ENCODE assay signal across 12 cellular contexts in genomic region chr22:41910050-41910598, GRCh38. TPM values are rescaled to one million over a fixed set of nuclear protein-coding genes. Genes with fewer than 3 reads are reported as not detected.
DNase-seq lines count a peak whose midpoint lies in the region; ATAC-seq, FAIRE-seq and TF ChIP-seq lines count a peak whose summit lies in the region.
"Had no signal": no experiment of that assay in that cellular context is flagged by ENCODE, and none has a peak within 500 bp of the region (broad histone marks: within the 10 kb centered on the region; RNA-seq: fewer than 3 reads in every experiment).

No MANE protein-coding gene starts in this region.

- H3K4me3 Mint-ChIP-seq in neural progenitor cell, result peak overlapping the region; percentile 71
- H3K4me3 Mint-ChIP-seq: activated naive CD8-positive, alpha-beta T cell treated with anti-CD3 and anti-CD28 coated beads, Interleukin-2, amount 50 U/mL, for 24 hours had no signal

- TF ChIP-seq CTCF in C4-2B (conservative IDR thresholded peaks at IDR 0.05) (no peak), neural progenitor cell (IDR thresholded peaks at IDR 0.05) (no peak)

- H2AFZ ChIP-seq in neural progenitor cell (replicated peaks), result no peak overlapping the region

- ATAC-seq in HG03457 (IDR thresholded peaks at IDR 0.05; ENCODE audit: unreplicated experiment), result no peak

- no peak for FAIRE-seq in frontal cortex (lab: Jason Lieb, UNC)

- H3K27ac ChIP-seq in C4-2B, result peak overlapping the region; percentile 32
- no peak overlapping the region for H3K27ac ChIP-seq in neural progenitor cell
- H3K27ac ChIP-seq: SJSA1 had no signal

- H3K4me2 ChIP-seq in neural progenitor cell, result peak overlapping the region; percentile 71

- H3K79me2 ChIP-seq in neural progenitor cell (ENCODE audit: low read depth), result no peaks in the 10 kb centered on the region

- H3K4me1 Mint-ChIP-seq in neural progenitor cell, result peaks cover 7% of the 10 kb centered on the region

- peaks cover 28% of the 10 kb centered on the region for H3F3A ChIP-seq in neural progenitor cell (ENCODE audit: low read depth)

- no peak overlapping the region for H3K27ac Mint-ChIP-seq in neural progenitor cell
- H3K27ac Mint-ChIP-seq: activated naive CD8-positive, alpha-beta T cell treated with anti-CD3 and anti-CD28 coated beads, Interleukin-2, amount 50 U/mL, for 24 hours had no signal

- H3K9me3 ChIP-seq in NT2/D1 (ENCODE audit: insufficient read depth, low read length) (no peaks in the 10 kb centered on the region), neural progenitor cell (ENCODE audit: low read depth) (no peaks in the 10 kb centered on the region)
- H3K9me3 ChIP-seq: HAP-1, SJSA1 had no signal

- H4K20me1 ChIP-seq in neural progenitor cell (ENCODE audit: low read depth), result peaks cover 83% of the 10 kb centered on the region

- H3K36me3 Mint-ChIP-seq in neural progenitor cell, result peaks cover 9% of the 10 kb centered on the region

- peaks cover 41% of the 10 kb centered on the region for H3K27me3 Mint-ChIP-seq in neural progenitor cell (ENCODE audit: insufficient read depth, low read depth)

- H3K4me3 ChIP-seq in NT2/D1 (ENCODE audit: insufficient read length, low read depth), result no peak overlapping the region
- H3K4me3 ChIP-seq in neural progenitor cell, result peak overlapping the region; percentile 38
- H3K4me3 ChIP-seq: HAP-1, SJSA1 had no signal

- H3K27me3 ChIP-seq in NT2/D1 (ENCODE audit: insufficient read depth, insufficient read length) (peaks cover 50% of the 10 kb centered on the region), neural progenitor cell (peaks cover 76% of the 10 kb centered on the region)

- no peak for DNase-seq in NT2/D1 (ENCODE audit: low read depth, low spot score)
- DNase-seq in frontal cortex (ENCODE audit: low spot score in 2 of 2), result peak; percentile 73 to 82
- DNase-seq in neural progenitor cell (ENCODE audit: low spot score), result peak; percentile 75
- DNase-seq in NCI-H1048 (lab: John Stamatoyannopoulos, UW), result no peak
- DNase-seq in mesenteric fat pad (ENCODE audit: low spot score), result no peak
- DNase-seq in NCI-H510A treated with DMSO at 0.1 percent for 48 hours (lab: John Stamatoyannopoulos, UW), result no peak
- DNase-seq: KBM-7 had no signal

- peaks cover 16% of the 10 kb centered on the region for H3K36me3 ChIP-seq in NT2/D1 (ENCODE audit: insufficient read depth, insufficient read length, low read length)
- H3K36me3 ChIP-seq in neural progenitor cell, result no peaks in the 10 kb centered on the region

- H3K4me1 ChIP-seq in NT2/D1 (ENCODE audit: insufficient read depth, insufficient read length) (peaks cover 23% of the 10 kb centered on the region), neural progenitor cell (peaks cover 15% of the 10 kb centered on the region)

- H3K9me3 Mint-ChIP-seq in neural progenitor cell, result peaks cover 4% of the 10 kb centered on the region
- H3K9me3 Mint-ChIP-seq: activated naive CD8-positive, alpha-beta T cell treated with anti-CD3 and anti-CD28 coated beads, Interleukin-2, amount 50 U/mL, for 24 hours had no signal

- H3K9ac ChIP-seq in NT2/D1 (ENCODE audit: insufficient read length, low read depth) (peak overlapping the region; percentile 50), neural progenitor cell (no peak overlapping the region)

RNA-seq across cellular contexts. Expression of gene SHISA8, which starts 4.8 kb away (rescaled TPM):
- total RNA-seq in frontal cortex (not detected), neural progenitor cell (ENCODE audit: low replicate concordance) (not detected in 2 replicates), mesenteric fat pad (not detected)
- total RNA-seq: SJSA1 had no signal

RNA-seq across cellular contexts. Expression of gene TNFRSF13C, which starts 16.5 kb away (rescaled TPM):
- total RNA-seq in frontal cortex (under 0.01 TPM), neural progenitor cell (ENCODE audit: low replicate concordance) (2.2 and 2.7 TPM in 2 replicates), mesenteric fat pad (0.19 TPM)

RNA-seq across cellular contexts. Expression of gene CENPM, which starts 36.8 kb away (rescaled TPM):
- 3.7 TPM for total RNA-seq in frontal cortex
- total RNA-seq in neural progenitor cell (ENCODE audit: low replicate concordance), result 20.2 and 45.3 TPM in 2 replicates
- not detected for total RNA-seq in mesenteric fat pad

RNA-seq across cellular contexts. Expression of gene SEPTIN3, which starts 59.1 kb away (rescaled TPM):
- total RNA-seq in frontal cortex, result 123 TPM
- 12.8 and 20.5 TPM in 2 replicates for total RNA-seq in neural progenitor cell (ENCODE audit: low replicate concordance)
- 0.55 TPM for total RNA-seq in mesenteric fat pad
- total RNA-seq: SJSA1 had no signal

Comparison
In these comparisons a context has a peak if more than half of its experiments do, and no peak if none do; other contexts are left out.
1. DNase-seq: peak in frontal cortex (2 of 2) and neural progenitor cell (single experiment); none in NT2/D1 (single experiment), NCI-H1048 (single experiment), mesenteric fat pad (single experiment) and NCI-H510A treated with DMSO at 0.1 percent for 48 hours (single experiment).